1 cellular context compared by ENCODE assay signal in the genomic region with DNA sequence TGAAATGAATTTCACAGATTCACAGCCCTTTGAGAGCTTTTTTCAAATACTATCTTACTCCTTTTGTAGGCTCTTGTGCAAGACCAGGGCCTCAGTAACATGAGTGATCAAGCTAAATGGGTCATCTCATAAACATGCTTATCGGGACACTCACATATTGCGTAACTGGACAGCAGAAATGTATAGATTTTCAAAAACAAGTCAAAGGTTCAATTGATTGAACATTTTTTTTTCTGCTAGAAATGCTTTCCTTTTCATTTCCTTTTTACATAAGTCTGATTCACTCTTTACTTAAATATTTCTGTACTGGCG.
A peak's percentile ranks its signal among the peaks of the same experiment; 100 is the strongest.
TF ChIP-seq lines count a peak whose summit lies in the region.

No MANE protein-coding gene starts in this region.

TF ChIP-seq in HepG2, 621 proteins besides CTCF, POLR2A, EP300 and RAD21 (continued from another document and continues in another):
- TF ChIP-seq TMF1 (CRISPR knock-in tag; IDR thresholded peaks at IDR 0.05; ENCODE audit: low read depth) (no peak), KLF6 (CRISPR knock-in tag; IDR thresholded peaks at IDR 0.05) (peak; percentile 72; the same call in 1 of the 2 replicates), TBX3 (IDR thresholded peaks at IDR 0.05; ENCODE audit: borderline replicate concordance) (no peak), SIN3B (IDR thresholded peaks at IDR 0.05; ENCODE audit: low read length) (no peak), ZNF746 (CRISPR knock-in tag; IDR thresholded peaks at IDR 0.05) (no peak), ZNF136 (CRISPR knock-in tag; IDR thresholded peaks at IDR 0.05; ENCODE audit: low read depth) (no peak), ISX (CRISPR knock-in tag; conservative IDR thresholded peaks at IDR 0.05) (no peak), KDM3A (CRISPR knock-in tag; IDR thresholded peaks at IDR 0.05; ENCODE audit: low read depth) (peak; percentile 60; the same call in 1 of the 2 replicates), ZSCAN9 (CRISPR knock-in tag; IDR thresholded peaks at IDR 0.05; ENCODE audit: borderline replicate concordance) (no peak), THAP11 (CRISPR knock-in tag; IDR thresholded peaks at IDR 0.05) (peak; percentile 81), ZNF580 (CRISPR knock-in tag; IDR thresholded peaks at IDR 0.05; ENCODE audit: borderline replicate concordance, low read depth) (peak; percentile 85), KAT2B (IDR thresholded peaks at IDR 0.05; ENCODE audit: borderline replicate concordance, low read depth, low read length) (peak; percentile 96), RELA (CRISPR knock-in tag; IDR thresholded peaks at IDR 0.05) (peak; percentile 87; the same call in 1 of the 2 replicates), HNRNPUL1 (IDR thresholded peaks at IDR 0.05; ENCODE audit: low read depth, low read length) (no peak), NFAT5 (CRISPR knock-in tag; IDR thresholded peaks at IDR 0.05) (no peak), NKX3-1 (CRISPR knock-in tag; IDR thresholded peaks at IDR 0.05) (no peak), ZNF841 (CRISPR knock-in tag; IDR thresholded peaks at IDR 0.05; ENCODE audit: borderline replicate concordance) (no peak), ESRRA (CRISPR knock-in tag; IDR thresholded peaks at IDR 0.05; ENCODE audit: low read depth) (no peak), ZNF468 (CRISPR knock-in tag; IDR thresholded peaks at IDR 0.05) (no peak), DMTF1 (CRISPR knock-in tag; IDR thresholded peaks at IDR 0.05) (no peak), ZUFSP (CRISPR knock-in tag; IDR thresholded peaks at IDR 0.05; ENCODE audit: borderline replicate concordance) (no peak), RORA (CRISPR knock-in tag; IDR thresholded peaks at IDR 0.05) (peak; percentile 99), ZNF44 (CRISPR knock-in tag; IDR thresholded peaks at IDR 0.05) (no peak), SOX5 (CRISPR knock-in tag; IDR thresholded peaks at IDR 0.05; ENCODE audit: borderline replicate concordance) (peak; percentile 93), ZNF652 (CRISPR knock-in tag; IDR thresholded peaks at IDR 0.05; ENCODE audit: borderline replicate concordance, low read depth) (peak; percentile 28; the same call in 1 of the 2 replicates), NR1H2 (CRISPR knock-in tag; IDR thresholded peaks at IDR 0.05; ENCODE audit: borderline replicate concordance, low read depth) (no peak), TRIM24 (CRISPR knock-in tag; IDR thresholded peaks at IDR 0.05) (peak; percentile 87; the same call in 1 of the 2 replicates), MXD3 (CRISPR knock-in tag; IDR thresholded peaks at IDR 0.05) (no peak), CREB1 (IDR thresholded peaks at IDR 0.05) (no peak), CREB1 (CRISPR knock-in tag; IDR thresholded peaks at IDR 0.05) (no peak; the same call in 1 of the 2 replicates), MAFK (conservative IDR thresholded peaks at IDR 0.05 in 1 of 2, IDR thresholded peaks at IDR 0.05 in 1 of 2; ENCODE audit: low read length in 2 of 2) (no peak), SSRP1 (CRISPR knock-in tag; IDR thresholded peaks at IDR 0.05) (no peak), ATAD3A (CRISPR knock-in tag; IDR thresholded peaks at IDR 0.05) (no peak)
- TF ChIP-seq, protein P1, sequence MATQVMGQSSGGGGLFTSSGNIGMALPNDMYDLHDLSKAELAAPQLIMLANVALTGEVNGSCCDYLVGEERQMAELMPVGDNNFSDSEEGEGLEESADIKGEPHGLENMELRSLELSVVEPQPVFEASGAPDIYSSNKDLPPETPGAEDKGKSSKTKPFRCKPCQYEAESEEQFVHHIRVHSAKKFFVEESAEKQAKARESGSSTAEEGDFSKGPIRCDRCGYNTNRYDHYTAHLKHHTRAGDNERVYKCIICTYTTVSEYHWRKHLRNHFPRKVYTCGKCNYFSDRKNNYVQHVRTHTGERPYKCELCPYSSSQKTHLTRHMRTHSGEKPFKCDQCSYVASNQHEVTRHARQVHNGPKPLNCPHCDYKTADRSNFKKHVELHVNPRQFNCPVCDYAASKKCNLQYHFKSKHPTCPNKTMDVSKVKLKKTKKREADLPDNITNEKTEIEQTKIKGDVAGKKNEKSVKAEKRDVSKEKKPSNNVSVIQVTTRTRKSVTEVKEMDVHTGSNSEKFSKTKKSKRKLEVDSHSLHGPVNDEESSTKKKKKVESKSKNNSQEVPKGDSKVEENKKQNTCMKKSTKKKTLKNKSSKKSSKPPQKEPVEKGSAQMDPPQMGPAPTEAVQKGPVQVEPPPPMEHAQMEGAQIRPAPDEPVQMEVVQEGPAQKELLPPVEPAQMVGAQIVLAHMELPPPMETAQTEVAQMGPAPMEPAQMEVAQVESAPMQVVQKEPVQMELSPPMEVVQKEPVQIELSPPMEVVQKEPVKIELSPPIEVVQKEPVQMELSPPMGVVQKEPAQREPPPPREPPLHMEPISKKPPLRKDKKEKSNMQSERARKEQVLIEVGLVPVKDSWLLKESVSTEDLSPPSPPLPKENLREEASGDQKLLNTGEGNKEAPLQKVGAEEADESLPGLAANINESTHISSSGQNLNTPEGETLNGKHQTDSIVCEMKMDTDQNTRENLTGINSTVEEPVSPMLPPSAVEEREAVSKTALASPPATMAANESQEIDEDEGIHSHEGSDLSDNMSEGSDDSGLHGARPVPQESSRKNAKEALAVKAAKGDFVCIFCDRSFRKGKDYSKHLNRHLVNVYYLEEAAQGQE (IDR thresholded peaks at IDR 0.05; ENCODE audit: borderline replicate concordance in 1 of 2, low read depth in 1 of 2, low read length in 2 of 2), result 0 out of 4 replicates have a peak, but pooled peaks of 1 of the 2 experiments have one; percentile 14
- TF ChIP-seq, protein P2, sequence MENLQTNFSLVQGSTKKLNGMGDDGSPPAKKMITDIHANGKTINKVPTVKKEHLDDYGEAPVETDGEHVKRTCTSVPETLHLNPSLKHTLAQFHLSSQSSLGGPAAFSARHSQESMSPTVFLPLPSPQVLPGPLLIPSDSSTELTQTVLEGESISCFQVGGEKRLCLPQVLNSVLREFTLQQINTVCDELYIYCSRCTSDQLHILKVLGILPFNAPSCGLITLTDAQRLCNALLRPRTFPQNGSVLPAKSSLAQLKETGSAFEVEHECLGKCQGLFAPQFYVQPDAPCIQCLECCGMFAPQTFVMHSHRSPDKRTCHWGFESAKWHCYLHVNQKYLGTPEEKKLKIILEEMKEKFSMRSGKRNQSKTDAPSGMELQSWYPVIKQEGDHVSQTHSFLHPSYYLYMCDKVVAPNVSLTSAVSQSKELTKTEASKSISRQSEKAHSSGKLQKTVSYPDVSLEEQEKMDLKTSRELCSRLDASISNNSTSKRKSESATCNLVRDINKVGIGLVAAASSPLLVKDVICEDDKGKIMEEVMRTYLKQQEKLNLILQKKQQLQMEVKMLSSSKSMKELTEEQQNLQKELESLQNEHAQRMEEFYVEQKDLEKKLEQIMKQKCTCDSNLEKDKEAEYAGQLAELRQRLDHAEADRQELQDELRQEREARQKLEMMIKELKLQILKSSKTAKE (CRISPR knock-in tag; IDR thresholded peaks at IDR 0.05; ENCODE audit: borderline replicate concordance), result peak; percentile 46; the same call in 1 of the 2 replicates
- TF ChIP-seq, protein P3, sequence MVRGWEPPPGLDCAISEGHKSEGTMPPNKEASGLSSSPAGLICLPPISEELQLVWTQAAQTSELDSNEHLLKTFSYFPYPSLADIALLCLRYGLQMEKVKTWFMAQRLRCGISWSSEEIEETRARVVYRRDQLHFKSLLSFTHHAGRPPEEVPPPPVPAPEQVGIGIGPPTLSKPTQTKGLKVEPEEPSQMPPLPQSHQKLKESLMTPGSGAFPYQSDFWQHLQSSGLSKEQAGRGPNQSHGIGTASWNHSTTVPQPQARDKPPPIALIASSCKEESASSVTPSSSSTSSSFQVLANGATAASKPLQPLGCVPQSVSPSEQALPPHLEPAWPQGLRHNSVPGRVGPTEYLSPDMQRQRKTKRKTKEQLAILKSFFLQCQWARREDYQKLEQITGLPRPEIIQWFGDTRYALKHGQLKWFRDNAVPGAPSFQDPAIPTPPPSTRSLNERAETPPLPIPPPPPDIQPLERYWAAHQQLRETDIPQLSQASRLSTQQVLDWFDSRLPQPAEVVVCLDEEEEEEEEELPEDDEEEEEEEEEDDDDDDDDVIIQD (CRISPR knock-in tag; IDR thresholded peaks at IDR 0.05; ENCODE audit: low read depth), result peak; percentile 70
- TF ChIP-seq, protein P4, sequence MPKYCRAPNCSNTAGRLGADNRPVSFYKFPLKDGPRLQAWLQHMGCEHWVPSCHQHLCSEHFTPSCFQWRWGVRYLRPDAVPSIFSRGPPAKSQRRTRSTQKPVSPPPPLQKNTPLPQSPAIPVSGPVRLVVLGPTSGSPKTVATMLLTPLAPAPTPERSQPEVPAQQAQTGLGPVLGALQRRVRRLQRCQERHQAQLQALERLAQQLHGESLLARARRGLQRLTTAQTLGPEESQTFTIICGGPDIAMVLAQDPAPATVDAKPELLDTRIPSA (CRISPR knock-in tag; IDR thresholded peaks at IDR 0.05; ENCODE audit: borderline replicate concordance), result no peak
- TF ChIP-seq, protein P5, sequence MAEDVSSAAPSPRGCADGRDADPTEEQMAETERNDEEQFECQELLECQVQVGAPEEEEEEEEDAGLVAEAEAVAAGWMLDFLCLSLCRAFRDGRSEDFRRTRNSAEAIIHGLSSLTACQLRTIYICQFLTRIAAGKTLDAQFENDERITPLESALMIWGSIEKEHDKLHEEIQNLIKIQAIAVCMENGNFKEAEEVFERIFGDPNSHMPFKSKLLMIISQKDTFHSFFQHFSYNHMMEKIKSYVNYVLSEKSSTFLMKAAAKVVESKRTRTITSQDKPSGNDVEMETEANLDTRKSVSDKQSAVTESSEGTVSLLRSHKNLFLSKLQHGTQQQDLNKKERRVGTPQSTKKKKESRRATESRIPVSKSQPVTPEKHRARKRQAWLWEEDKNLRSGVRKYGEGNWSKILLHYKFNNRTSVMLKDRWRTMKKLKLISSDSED (CRISPR knock-in tag; IDR thresholded peaks at IDR 0.05), result no peak
